ENCODE assay signal across 17 cellular contexts in genomic region chr20:35116258-35116657, GRCh38. TPM values are rescaled to one million over a fixed set of nuclear protein-coding genes. Genes with fewer than 3 reads are reported as not detected.
DNase-seq lines count a peak whose midpoint lies in the region; ATAC-seq and TF ChIP-seq lines count a peak whose summit lies in the region.
"Had no signal": no experiment of that assay in that cellular context is flagged by ENCODE, and none has a peak within 500 bp of the region (broad histone marks: within the 10 kb centered on the region; RNA-seq: fewer than 3 reads in every experiment).

No MANE protein-coding gene starts in this region.

- H3K9me3 ChIP-seq in thyroid gland = no peaks in the 10 kb centered on the region
- H3K9me3 ChIP-seq: prostate gland had no signal

- CTCF ChIA-PET in activated CD4-positive, alpha-beta T cell treated with anti-CD3 and anti-CD28 coated beads for 36 hours (lab: Charles Lee) = no interaction called here

- 94 to 96% methylated on average over 4 of the region's 4 CpGs for WGBS in thyroid gland, 2 donors

- no peak for ATAC-seq in activated CD4-positive, alpha-beta T cell treated with anti-CD3 and anti-CD28 coated beads for 36 hours
- ATAC-seq in stimulated activated naive CD8-positive, alpha-beta T cell treated with anti-CD3 and anti-CD28 coated beads, Interleukin-15, Interleukin-2, amounts not matched to agents 100 U/mL and 50 U/mL, for 24 hours = no peak
- no peak for ATAC-seq in memory B cell (ENCODE audit: low read depth)
- ATAC-seq in GM19452 (IDR thresholded peaks at IDR 0.05; ENCODE audit: unreplicated experiment) = no peak
- ATAC-seq: effector memory CD8-positive, alpha-beta T cell; PC-3 had no signal

- no peaks in the 10 kb centered on the region for H3K27me3 ChIP-seq in thyroid gland

- no peak for TF ChIP-seq POLR2A in thyroid gland (IDR thresholded peaks at IDR 0.05)

- H3K4me3 Mint-ChIP-seq in activated CD4-positive, alpha-beta T cell treated with anti-CD3 and anti-CD28 coated beads for 36 hours = no peak overlapping the region
- no peak overlapping the region for H3K4me3 Mint-ChIP-seq in stimulated activated naive CD8-positive, alpha-beta T cell treated with anti-CD3 and anti-CD28 coated beads, Interleukin-15, Interleukin-2, amounts not matched to agents 100 ng/mL and 50 ng/mL, for 24 hours
- H3K4me3 Mint-ChIP-seq in memory B cell = no peak overlapping the region
- H3K4me3 Mint-ChIP-seq: effector memory CD8-positive, alpha-beta T cell had no signal

- peak overlapping the region in 2 of 3 donors; percentile 22 to 54 for H3K27ac ChIP-seq in thyroid gland
- H3K27ac ChIP-seq: prostate gland had no signal

- POLR2A ChIA-PET in activated CD4-positive, alpha-beta T cell treated with anti-CD3 and anti-CD28 coated beads for 36 hours (lab: Charles Lee) = no interaction called here

- H3K9me3 Mint-ChIP-seq in activated CD4-positive, alpha-beta T cell treated with anti-CD3 and anti-CD28 coated beads for 36 hours (ENCODE audit: low read depth) = no peaks in the 10 kb centered on the region
- no peaks in the 10 kb centered on the region for H3K9me3 Mint-ChIP-seq in stimulated activated naive CD8-positive, alpha-beta T cell treated with anti-CD3 and anti-CD28 coated beads, Interleukin-15, Interleukin-2, amounts not matched to agents 100 ng/mL and 50 ng/mL, for 24 hours
- no peaks in the 10 kb centered on the region for H3K9me3 Mint-ChIP-seq in memory B cell
- H3K9me3 Mint-ChIP-seq: effector memory CD8-positive, alpha-beta T cell had no signal

- no peaks in the 10 kb centered on the region for H3K4me1 ChIP-seq in thyroid gland
- H3K4me1 ChIP-seq: prostate gland had no signal

- H3K4me3 ChIP-seq in thyroid gland (replicated peaks in 1 of 3) = no peak overlapping the region
- H3K4me3 ChIP-seq: prostate gland had no signal

- intact Hi-C loops in activated CD4-positive, alpha-beta T cell treated with anti-CD3 and anti-CD28 coated beads for 36 hours (cut with DNase I, micrococcal nuclease) = no loop called here
- intact Hi-C loops in thyroid gland (cut with DNase I) = no loop called here

- no peak for TF ChIP-seq CTCF in thyroid gland (IDR thresholded peaks at IDR 0.05)

- H3K4me1 Mint-ChIP-seq in activated CD4-positive, alpha-beta T cell treated with anti-CD3 and anti-CD28 coated beads for 36 hours = peaks cover 6% of the 10 kb centered on the region
- no peaks in the 10 kb centered on the region for H3K4me1 Mint-ChIP-seq in stimulated activated naive CD8-positive, alpha-beta T cell treated with anti-CD3 and anti-CD28 coated beads, Interleukin-15, Interleukin-2, amounts not matched to agents 100 ng/mL and 50 ng/mL, for 24 hours (ENCODE audit: low read depth)
- peaks cover 2% of the 10 kb centered on the region for H3K4me1 Mint-ChIP-seq in memory B cell

- H3K36me3 Mint-ChIP-seq in activated CD4-positive, alpha-beta T cell treated with anti-CD3 and anti-CD28 coated beads for 36 hours (ENCODE audit: low read depth) = peaks cover 26% of the 10 kb centered on the region
- H3K36me3 Mint-ChIP-seq in stimulated activated naive CD8-positive, alpha-beta T cell treated with anti-CD3 and anti-CD28 coated beads, Interleukin-15, Interleukin-2, amounts not matched to agents 100 ng/mL and 50 ng/mL, for 24 hours (ENCODE audit: low read depth) = peaks cover 44% of the 10 kb centered on the region
- peaks cover 36% of the 10 kb centered on the region for H3K36me3 Mint-ChIP-seq in memory B cell

- no peak for DNase-seq in activated CD4-positive, alpha-beta T cell treated with anti-CD3 and anti-CD28 coated beads for 36 hours
- no peak for DNase-seq in activated CD4-positive, alpha-beta T cell treated with anti-CD3 and anti-CD28 coated beads, Interleukin-2, amount 50 U/mL, for 48 hours
- no peak for DNase-seq in stimulated activated naive CD8-positive, alpha-beta T cell treated with anti-CD3 and anti-CD28 coated beads, Interleukin-15, Interleukin-2, amounts not matched to agents 100 U/mL and 50 U/mL, for 24 hours
- no peak for DNase-seq in memory B cell (ENCODE audit: low spot score in 2 of 2)
- no peak for DNase-seq in thyroid gland
- no peak for DNase-seq in amniotic stem cell (lab: John Stamatoyannopoulos, UW)
- DNase-seq: C1 segment of cervical spinal cord; cerebellar nuclear complex; effector memory CD8-positive, alpha-beta T cell; mammary epithelial cell; NCI-H1417; NCI-H2171 treated with DMSO at 0.1 percent for 48 hours; PC-3; trophoblast cell had no signal

- peaks cover 33 to 34% of the 10 kb centered on the region in 2 donors for H3K36me3 ChIP-seq in thyroid gland

- no peaks in the 10 kb centered on the region for H3K27me3 Mint-ChIP-seq in activated CD4-positive, alpha-beta T cell treated with anti-CD3 and anti-CD28 coated beads for 36 hours
- no peaks in the 10 kb centered on the region for H3K27me3 Mint-ChIP-seq in stimulated activated naive CD8-positive, alpha-beta T cell treated with anti-CD3 and anti-CD28 coated beads, Interleukin-15, Interleukin-2, amounts not matched to agents 100 ng/mL and 50 ng/mL, for 24 hours
- H3K27me3 Mint-ChIP-seq in memory B cell = no peaks in the 10 kb centered on the region
- H3K27me3 Mint-ChIP-seq: effector memory CD8-positive, alpha-beta T cell had no signal

- peak overlapping the region; percentile 70 for H3K27ac Mint-ChIP-seq in activated CD4-positive, alpha-beta T cell treated with anti-CD3 and anti-CD28 coated beads for 36 hours
- peak overlapping the region; percentile 76 for H3K27ac Mint-ChIP-seq in stimulated activated naive CD8-positive, alpha-beta T cell treated with anti-CD3 and anti-CD28 coated beads, Interleukin-15, Interleukin-2, amounts not matched to agents 100 ng/mL and 50 ng/mL, for 24 hours
- H3K27ac Mint-ChIP-seq in memory B cell = peak overlapping the region; percentile 69
- H3K27ac Mint-ChIP-seq: effector memory CD8-positive, alpha-beta T cell had no signal

RNA-seq across cellular contexts. Expression of gene TRPC4AP, which starts 23.7 kb away (rescaled TPM):
- 10 to 100 TPM; 36.0 to 39.6 TPM for total RNA-seq in activated CD4-positive, alpha-beta T cell treated with anti-CD3 and anti-CD28 coated beads for 36 hours
- 10 to 100 TPM; 53.3 to 76.8 (median 73.5) TPM for total RNA-seq in thyroid gland

RNA-seq across cellular contexts. Expression of gene EDEM2, which starts 30.9 kb away (rescaled TPM):
- total RNA-seq in activated CD4-positive, alpha-beta T cell treated with anti-CD3 and anti-CD28 coated beads for 36 hours = 10 to 100 TPM; 16.5 to 18.2 TPM
- 10 to 100 TPM; 13.7 to 31.0 (median 25.0) TPM for total RNA-seq in thyroid gland

RNA-seq across cellular contexts. Expression of gene PROCR, which starts 55.6 kb away (rescaled TPM):
- 1 to 10 TPM in 1 of 2 experiments, under 1 TPM in 1; 0.87 to 1.2 TPM for total RNA-seq in activated CD4-positive, alpha-beta T cell treated with anti-CD3 and anti-CD28 coated beads for 36 hours
- total RNA-seq in thyroid gland = 10 to 100 TPM; 11.2 to 56.0 (median 37.9) TPM

Comparison
In these comparisons a context has a peak if more than half of its experiments do, and no peak if none do; other contexts are left out.
1. RNA of gene PROCR, which starts 55.6 kb away (total RNA-seq): 11.2 to 56.0 TPM in thyroid gland; 0.87 to 1.2 TPM in activated CD4-positive, alpha-beta T cell treated with anti-CD3 and anti-CD28 coated beads for 36 hours; every median in the first group is over 4 times any median in the second.
2. Peak in every context shown above with its lines, with median percentiles within 50 percentile points of each other: H3K27ac Mint-ChIP-seq.